8 cellular contexts compared by ENCODE assay signal in genomic region chr1:117284408-117285215, GRCh38.
A peak's percentile ranks its signal among the peaks of the same experiment; 100 is the strongest.
DNase-seq lines count a peak whose midpoint lies in the region; ATAC-seq, FAIRE-seq and TF ChIP-seq lines count a peak whose summit lies in the region.

No MANE protein-coding gene starts in this region.

- H4K20me1 ChIP-seq in GM12878 (ENCODE audit: control insufficient read depth, insufficient read depth), result no peaks in the 10 kb centered on the region

- DNase-seq in SIG-M5 treated with dmso at 0.1 percent for 504 hours (lab: John Stamatoyannopoulos, UW; ENCODE audit: unreplicated experiment), result peak; percentile 77
- no peak for DNase-seq in SIG-M5 (lab: John Stamatoyannopoulos, UW)
- peak; percentile 62 for DNase-seq in NCI-H2196 treated with DMSO at 0.1 percent for 48 hours (lab: John Stamatoyannopoulos, UW; ENCODE audit: unreplicated experiment)
- DNase-seq in GM12878 (ENCODE audit: low read depth, low spot score), result no peak
- peak; percentile 75 for DNase-seq in inferior parietal cortex (ENCODE audit: extremely low spot score)
- DNase-seq in vagina (ENCODE audit: extremely low spot score in 2 of 2), result no peak
- DNase-seq in activated naive CD4-positive, alpha-beta T cell treated with anti-CD3 and anti-CD28 coated beads, Interleukin-2, amount 10 ng/mL, durations not matched to agents 7 days and 5 days, result no peak
- DNase-seq in T-helper 1 cell, result no peak

- no peak overlapping the region for H3K27ac ChIP-seq in GM12878 (ENCODE audit: control insufficient read depth, insufficient read depth)
- H3K27ac ChIP-seq in vagina, result no peak overlapping the region

- peaks cover 6% of the 10 kb centered on the region for H3K27me3 Mint-ChIP-seq in activated naive CD4-positive, alpha-beta T cell treated with anti-CD3 and anti-CD28 coated beads, Interleukin-2, amount 10 ng/mL, durations not matched to agents 7 days and 5 days

- BruUV-seq in GM12878 (replicated peaks; lab: Mats Ljungman, UMichigan), result no TSS peak

- CTCF ChIA-PET in GM12878 (lab: Yijun Ruan, JAX), result interaction anchor here (0.7 to 1.8 kb wide), 9 partner anchors 9 to 469 kb away, joined by 3 to 10 read pairs (median 3); no protein-coding TSS in a partner anchor
- CTCF ChIA-PET in activated naive CD4-positive, alpha-beta T cell treated with anti-CD3 and anti-CD28 coated beads, Interleukin-2, amount 10 ng/mL, durations not matched to agents 7 days and 5 days (lab: Charles Lee), result interaction anchor here (0.6 to 1.2 kb wide), 2 partner anchors 54 to 474 kb away, joined by 3 read pairs; no protein-coding TSS in a partner anchor

- SMC1A ChIA-PET in GM12878 (lab: Charles Lee; ENCODE audit: uncharacterized antibody, unreplicated experiment), result interaction anchor here (0.8 to 1.0 kb wide), 4 partner anchors 12 to 218 kb away, joined by 3 read pairs; no protein-coding TSS in a partner anchor

- intact Hi-C loops in GM12878 (cut with micrococcal nuclease; ENCODE audit: unreplicated experiment) (loop anchor here (5.0 kb wide), 2 partner anchors 157 to 217 kb away; no protein-coding TSS in a partner anchor), vagina (cut with DNase I) (loop anchor here (5.0 to 10.0 kb wide), 2 partner anchors 162 to 220 kb away; partner anchors contain the start of genes TRIM45 and TTF2)

- WGBS in GM12878 (ENCODE audit: insufficient coverage, insufficient replicate concordance, low lambda C conversion rate, missing lambda C conversion rate), result 8% methylated on average over 3 of the region's 3 CpGs

- peak; percentile 56 for ATAC-seq in GM12878

- TF ChIP-seq CTCF in GM12878 (IDR thresholded peaks at IDR 0.05 in 2 of 3, conservative IDR thresholded peaks at IDR 0.05 in 1 of 3; ENCODE audit: control insufficient read depth in 2 of 3, extremely low read depth in 1 of 3, insufficient read depth in 1 of 3, low read depth in 3 of 3, low read length in 3 of 3) (peak; percentile 14 to 45 (median 24); a peak in 3 of 6 replicates), vagina (IDR thresholded peaks at IDR 0.05) (peak; percentile 20 to 39 (median 28))

- H3K27me3 ChIP-seq in GM12878 (replicated peaks in 1 of 2; ENCODE audit: control insufficient read depth in 2 of 2, insufficient read depth in 2 of 2, low read length in 1 of 2), result no peaks in the 10 kb centered on the region; a peak in 1 of 4 replicates
- no peaks in the 10 kb centered on the region for H3K27me3 ChIP-seq in vagina

- no peak overlapping the region for H2AFZ ChIP-seq in GM12878 (ENCODE audit: control insufficient read depth, low read depth, low read length)

- no peaks in the 10 kb centered on the region for H3K79me2 ChIP-seq in GM12878 (ENCODE audit: control insufficient read depth, insufficient read depth, low read length)

- H3K4me1 ChIP-seq in GM12878 (ENCODE audit: control insufficient read depth, insufficient read depth, low read length) (no peaks in the 10 kb centered on the region), vagina (no peaks in the 10 kb centered on the region)

- no peaks in the 10 kb centered on the region for H3K4me1 Mint-ChIP-seq in activated naive CD4-positive, alpha-beta T cell treated with anti-CD3 and anti-CD28 coated beads, Interleukin-2, amount 10 ng/mL, durations not matched to agents 7 days and 5 days

- no peak for TF ChIP-seq EP300 in GM12878 (IDR thresholded peaks at IDR 0.05; ENCODE audit: borderline replicate concordance in 1 of 2, control insufficient read depth in 1 of 2, low read depth in 2 of 2, low read length in 2 of 2)

- H3K36me3 Mint-ChIP-seq in activated naive CD4-positive, alpha-beta T cell treated with anti-CD3 and anti-CD28 coated beads, Interleukin-2, amount 10 ng/mL, durations not matched to agents 7 days and 5 days, result no peaks in the 10 kb centered on the region

- no peak overlapping the region for H3K4me3 ChIP-seq in GM12878
- no peak overlapping the region for H3K4me3 ChIP-seq in vagina

- no peak overlapping the region for H3K4me3 Mint-ChIP-seq in activated naive CD4-positive, alpha-beta T cell treated with anti-CD3 and anti-CD28 coated beads, Interleukin-2, amount 10 ng/mL, durations not matched to agents 7 days and 5 days

- TF ChIP-seq POLR2A in GM12878 (IDR thresholded peaks at IDR 0.05; ENCODE audit: low read depth, low read length), result no peak
- TF ChIP-seq POLR2A in vagina (IDR thresholded peaks at IDR 0.05), result no peak

- H3K36me3 ChIP-seq in GM12878 (ENCODE audit: control insufficient read depth in 2 of 2, insufficient read depth in 2 of 2, low read length in 1 of 2) (no peaks in the 10 kb centered on the region), vagina (no peaks in the 10 kb centered on the region)

- no peak overlapping the region for H3K27ac Mint-ChIP-seq in activated naive CD4-positive, alpha-beta T cell treated with anti-CD3 and anti-CD28 coated beads, Interleukin-2, amount 10 ng/mL, durations not matched to agents 7 days and 5 days

- in situ Hi-C loops in GM12878 (cut with MboI), result no loop called here

- no peak overlapping the region for H3K4me2 ChIP-seq in GM12878 (ENCODE audit: control insufficient read depth, insufficient read depth)

- no peak overlapping the region for H3K9ac ChIP-seq in GM12878 (ENCODE audit: control insufficient read depth, insufficient read depth, low read length)

- no peaks in the 10 kb centered on the region for H3K9me3 Mint-ChIP-seq in activated naive CD4-positive, alpha-beta T cell treated with anti-CD3 and anti-CD28 coated beads, Interleukin-2, amount 10 ng/mL, durations not matched to agents 7 days and 5 days

- FAIRE-seq in GM12878 (lab: Jason Lieb, UNC), result no peak

- H3K9me3 ChIP-seq in GM12878 (replicated peaks; ENCODE audit: control insufficient read depth, insufficient read depth, low read length) (no peaks in the 10 kb centered on the region), vagina (no peaks in the 10 kb centered on the region)

- peak; percentile 56 for TF ChIP-seq RAD21 in GM12878 (IDR thresholded peaks at IDR 0.05; ENCODE audit: insufficient read depth, low read depth, low read length)

- POLR2A ChIA-PET in GM12878 (lab: Charles Lee), result no interaction called here

- RAD21 ChIA-PET in GM12878 (lab: Charles Lee; ENCODE audit: unreplicated experiment), result interaction anchor here (1.4 kb wide), 1 partner anchor 217 kb away, joined by 6 read pairs; no protein-coding TSS in a partner anchor

TF ChIP-seq in GM12878, 131 proteins besides CTCF, POLR2A, EP300 and RAD21 (continues in another document):
- TF ChIP-seq E4F1 (IDR thresholded peaks at IDR 0.05; ENCODE audit: borderline replicate concordance, partially characterized antibody), result no peak
- no peak for TF ChIP-seq POU2F2 (IDR thresholded peaks at IDR 0.05; ENCODE audit: borderline replicate concordance, low read depth, low read length)
- TF ChIP-seq NR2C1 (IDR thresholded peaks at IDR 0.05), result no peak
- TF ChIP-seq MEF2A (IDR thresholded peaks at IDR 0.05; ENCODE audit: insufficient read depth, low read depth, low read length), result no peak
- no peak for TF ChIP-seq RAD51 (IDR thresholded peaks at IDR 0.05)
- no peak for TF ChIP-seq CEBPB (IDR thresholded peaks at IDR 0.05; ENCODE audit: borderline replicate concordance in 1 of 2, low read depth in 2 of 2, low read length in 2 of 2)
- no peak for TF ChIP-seq TCF7 (IDR thresholded peaks at IDR 0.05; ENCODE audit: borderline replicate concordance)
- no peak for TF ChIP-seq IKZF2 (IDR thresholded peaks at IDR 0.05)
- TF ChIP-seq SIX5 (IDR thresholded peaks at IDR 0.05; ENCODE audit: low read depth, low read length, severe bottlenecking), result no peak
- TF ChIP-seq CHD4 (IDR thresholded peaks at IDR 0.05), result no peak
- TF ChIP-seq RBBP5 (conservative IDR thresholded peaks at IDR 0.05), result no peak
- no peak for TF ChIP-seq SPI1 (IDR thresholded peaks at IDR 0.05; ENCODE audit: borderline replicate concordance, insufficient read depth, low read depth, low read length)
- TF ChIP-seq PBX3 (IDR thresholded peaks at IDR 0.05; ENCODE audit: insufficient replicate concordance, low read depth, low read length), result no peak
- no peak for TF ChIP-seq ATF3 (IDR thresholded peaks at IDR 0.05; ENCODE audit: borderline replicate concordance, extremely low read depth, low read depth, low read length)
- no peak for TF ChIP-seq ZNF274 (IDR thresholded peaks at IDR 0.05; ENCODE audit: insufficient read depth, insufficient read length)
- TF ChIP-seq FOS (IDR thresholded peaks at IDR 0.05; ENCODE audit: borderline replicate concordance, extremely low read depth, insufficient read length), result no peak

Comparison
In these comparisons a context has a peak if more than half of its experiments do, and no peak if none do; other contexts are left out.
1. DNase-seq: peak in SIG-M5 treated with dmso at 0.1 percent for 504 hours (single experiment), NCI-H2196 treated with DMSO at 0.1 percent for 48 hours (single experiment) and inferior parietal cortex (single experiment); none in SIG-M5 (single experiment), GM12878 (single experiment), vagina (0 of 2), activated naive CD4-positive, alpha-beta T cell treated with anti-CD3 and anti-CD28 coated beads, Interleukin-2, amount 10 ng/mL, durations not matched to agents 7 days and 5 days (single experiment) and T-helper 1 cell (0 of 5).